12 cellular contexts compared by ENCODE assay signal in the genomic region with DNA sequence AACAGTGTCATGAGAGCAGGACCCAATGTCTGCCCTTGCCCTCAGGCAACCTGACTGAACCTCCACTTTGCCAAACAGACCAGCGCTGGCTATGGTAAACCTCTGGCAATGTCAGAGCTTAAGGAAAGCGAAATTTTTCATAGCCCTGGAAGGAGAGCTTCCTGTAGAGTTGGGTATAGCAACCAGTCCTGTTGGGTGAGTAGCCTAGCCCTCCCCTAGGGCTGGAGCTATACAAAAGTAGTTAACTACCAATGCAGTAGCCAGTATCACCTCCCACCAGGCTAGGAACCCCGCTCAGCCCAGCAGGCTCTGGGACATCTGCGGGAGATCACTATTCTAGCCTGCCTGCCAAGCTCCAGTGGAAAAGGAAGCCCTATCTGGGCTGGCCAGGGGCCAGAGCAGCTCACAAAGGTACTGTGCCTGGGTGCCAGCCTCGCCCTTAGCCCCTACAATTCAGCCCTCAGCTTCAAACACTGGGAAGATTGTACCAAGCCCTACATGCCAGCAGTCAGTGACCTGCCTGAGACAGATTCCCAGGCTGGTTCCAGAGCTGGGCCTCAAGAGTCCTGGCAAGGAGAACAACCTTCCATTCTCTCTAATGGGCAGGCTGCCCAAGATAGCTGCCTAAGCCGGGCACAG. TPM values are rescaled to one million over a fixed set of nuclear protein-coding genes. Genes with fewer than 3 reads are reported as not detected.
DNase-seq lines count a peak whose midpoint lies in the region; ATAC-seq and TF ChIP-seq lines count a peak whose summit lies in the region.
"Had no signal": no experiment of that assay in that cellular context is flagged by ENCODE, and none has a peak within 500 bp of the region (broad histone marks: within the 10 kb centered on the region; RNA-seq: fewer than 3 reads in every experiment).

No MANE protein-coding gene starts in this region.

- POLR2A ChIA-PET in activated CD8-positive, alpha-beta T cell treated with anti-CD3 and anti-CD28 coated beads, Interleukin-2, amount 10 ng/mL, durations not matched to agents 7 days and 5 days (lab: Charles Lee), result no interaction called here
- POLR2A ChIA-PET in activated CD8-positive, alpha-beta T cell treated with anti-CD3 and anti-CD28 coated beads for 36 hours (lab: Charles Lee), result no interaction called here

- DNase-seq in activated CD8-positive, alpha-beta T cell treated with anti-CD3 and anti-CD28 coated beads, Interleukin-2, amount 10 ng/mL, durations not matched to agents 7 days and 5 days, result no peak
- DNase-seq in activated CD8-positive, alpha-beta T cell treated with anti-CD3 and anti-CD28 coated beads for 36 hours, result no peak
- DNase-seq in choroid plexus epithelial cell (ENCODE audit: low read depth), result peak; percentile 40
- DNase-seq in midbrain (lab: John Stamatoyannopoulos, UW), result peak; percentile 20
- peak in 1 of 2 donors; percentile 49 for DNase-seq in upper lobe of left lung
- DNase-seq in activated CD4-positive, alpha-beta T cell treated with anti-CD3 and anti-CD28 coated beads, Interleukin-2, amount 10 ng/mL, durations not matched to agents 24 days and 14 days, result no peak
- no peak for DNase-seq in UCSD-AML1 (lab: John Stamatoyannopoulos, UW; ENCODE audit: unreplicated experiment)
- DNase-seq in SW 1271 (lab: John Stamatoyannopoulos, UW), result no peak
- DNase-seq: DMS79, NCI-H2227 treated with DMSO at 0.1 percent for 48 hours had no signal

- 66 to 83% methylated on average over 3 to 6 of the region's 6 CpGs for WGBS in upper lobe of left lung, 2 donors

- H3K27ac ChIP-seq in upper lobe of left lung, result peak overlapping the region in 3 of 4 donors; percentile 17 to 92 (median 38)
- H3K27ac ChIP-seq: A549 had no signal

- ATAC-seq in activated CD8-positive, alpha-beta T cell treated with anti-CD3 and anti-CD28 coated beads, Interleukin-2, amount 10 ng/mL, durations not matched to agents 7 days and 5 days, result no peak
- ATAC-seq in activated CD8-positive, alpha-beta T cell treated with anti-CD3 and anti-CD28 coated beads for 36 hours, result no peak
- ATAC-seq in upper lobe of left lung (ENCODE audit: low FRiP score in 2 of 2), result no peak
- ATAC-seq: A549 had no signal

- intact Hi-C loops in activated CD8-positive, alpha-beta T cell treated with anti-CD3 and anti-CD28 coated beads for 36 hours (cut with micrococcal nuclease), result no loop called here
- intact Hi-C loops in activated CD4-positive, alpha-beta T cell treated with anti-CD3 and anti-CD28 coated beads, Interleukin-2, amount 10 ng/mL, durations not matched to agents 24 days and 14 days (cut with micrococcal nuclease), result no loop called here

- TF ChIP-seq POLR2A in upper lobe of left lung (IDR thresholded peaks at IDR 0.05), result no peak

- no peak for TF ChIP-seq CTCF in activated CD8-positive, alpha-beta T cell treated with anti-CD3 and anti-CD28 coated beads for 36 hours (IDR thresholded peaks at IDR 0.05)
- no peak for TF ChIP-seq CTCF in choroid plexus epithelial cell (conservative IDR thresholded peaks at IDR 0.05; ENCODE audit: low read depth, low read length)
- no peak for TF ChIP-seq CTCF in upper lobe of left lung (IDR thresholded peaks at IDR 0.05)

- H3K27ac Mint-ChIP-seq in activated CD8-positive, alpha-beta T cell treated with anti-CD3 and anti-CD28 coated beads, Interleukin-2, amount 10 ng/mL, durations not matched to agents 7 days and 5 days, result peak overlapping the region; percentile 23
- no peak overlapping the region for H3K27ac Mint-ChIP-seq in activated CD8-positive, alpha-beta T cell treated with anti-CD3 and anti-CD28 coated beads for 36 hours
- H3K27ac Mint-ChIP-seq in activated CD4-positive, alpha-beta T cell treated with anti-CD3 and anti-CD28 coated beads, Interleukin-2, amount 10 ng/mL, durations not matched to agents 24 days and 14 days, result no peak overlapping the region
- H3K27ac Mint-ChIP-seq: activated T-helper 2 cell treated with anti-CD3 and anti-CD28 coated beads, Interferon-gamma antibody, Interleukin-2, Interleukin-4, amounts not matched to agents 10 μg/mL and 5 μg/mL and 100 μg/mL, durations not matched to agents 14 hours and 24 hours and 36 hours had no signal

- H3K9me3 ChIP-seq in upper lobe of left lung, result no peaks in the 10 kb centered on the region
- H3K9me3 ChIP-seq: A549 had no signal

- peaks cover 3% of the 10 kb centered on the region for H3K27me3 Mint-ChIP-seq in activated CD8-positive, alpha-beta T cell treated with anti-CD3 and anti-CD28 coated beads, Interleukin-2, amount 10 ng/mL, durations not matched to agents 7 days and 5 days (ENCODE audit: low read depth)
- no peaks in the 10 kb centered on the region for H3K27me3 Mint-ChIP-seq in activated CD8-positive, alpha-beta T cell treated with anti-CD3 and anti-CD28 coated beads for 36 hours
- no peaks in the 10 kb centered on the region for H3K27me3 Mint-ChIP-seq in activated CD4-positive, alpha-beta T cell treated with anti-CD3 and anti-CD28 coated beads, Interleukin-2, amount 10 ng/mL, durations not matched to agents 24 days and 14 days

- no peak overlapping the region for H3K4me3 Mint-ChIP-seq in activated CD8-positive, alpha-beta T cell treated with anti-CD3 and anti-CD28 coated beads, Interleukin-2, amount 10 ng/mL, durations not matched to agents 7 days and 5 days
- no peak overlapping the region for H3K4me3 Mint-ChIP-seq in activated CD8-positive, alpha-beta T cell treated with anti-CD3 and anti-CD28 coated beads for 36 hours
- H3K4me3 Mint-ChIP-seq in activated CD4-positive, alpha-beta T cell treated with anti-CD3 and anti-CD28 coated beads, Interleukin-2, amount 10 ng/mL, durations not matched to agents 24 days and 14 days, result no peak overlapping the region

- TF ChIP-seq EP300 in upper lobe of left lung (IDR thresholded peaks at IDR 0.05), result no peak

- H3K4me3 ChIP-seq in choroid plexus epithelial cell (ENCODE audit: low read depth, low read length), result no peak overlapping the region
- H3K4me3 ChIP-seq in upper lobe of left lung, result no peak overlapping the region
- H3K4me3 ChIP-seq: A549 had no signal

- CTCF ChIA-PET in activated CD8-positive, alpha-beta T cell treated with anti-CD3 and anti-CD28 coated beads, Interleukin-2, amount 10 ng/mL, durations not matched to agents 7 days and 5 days (lab: Charles Lee), result interaction anchor here (1.2 to 1.9 kb wide), 5 partner anchors 8 to 338 kb away, joined by 3 to 12 read pairs (median 3); partner anchors contain the start of genes DNTTIP1 and WFDC3
- CTCF ChIA-PET in activated CD8-positive, alpha-beta T cell treated with anti-CD3 and anti-CD28 coated beads for 36 hours (lab: Charles Lee), result interaction anchor here (1.0 to 1.3 kb wide), 2 partner anchors 12 to 15 kb away, joined by 4 to 8 read pairs; no protein-coding TSS in a partner anchor

- H3K36me3 Mint-ChIP-seq in activated CD8-positive, alpha-beta T cell treated with anti-CD3 and anti-CD28 coated beads, Interleukin-2, amount 10 ng/mL, durations not matched to agents 7 days and 5 days (ENCODE audit: low read depth), result no peaks in the 10 kb centered on the region
- H3K36me3 Mint-ChIP-seq in activated CD8-positive, alpha-beta T cell treated with anti-CD3 and anti-CD28 coated beads for 36 hours (ENCODE audit: low read depth), result no peaks in the 10 kb centered on the region
- no peaks in the 10 kb centered on the region for H3K36me3 Mint-ChIP-seq in activated CD4-positive, alpha-beta T cell treated with anti-CD3 and anti-CD28 coated beads, Interleukin-2, amount 10 ng/mL, durations not matched to agents 24 days and 14 days (ENCODE audit: low read depth)

- peaks cover 20 to 51% (median 26%) of the 10 kb centered on the region in 4 donors for H3K4me1 ChIP-seq in upper lobe of left lung

- peaks cover 32% of the 10 kb centered on the region for H3K4me1 Mint-ChIP-seq in activated CD8-positive, alpha-beta T cell treated with anti-CD3 and anti-CD28 coated beads, Interleukin-2, amount 10 ng/mL, durations not matched to agents 7 days and 5 days (ENCODE audit: low read depth)
- H3K4me1 Mint-ChIP-seq in activated CD8-positive, alpha-beta T cell treated with anti-CD3 and anti-CD28 coated beads for 36 hours (ENCODE audit: low read depth), result peaks cover 6% of the 10 kb centered on the region
- H3K4me1 Mint-ChIP-seq in activated CD4-positive, alpha-beta T cell treated with anti-CD3 and anti-CD28 coated beads, Interleukin-2, amount 10 ng/mL, durations not matched to agents 24 days and 14 days, result peaks cover 28% of the 10 kb centered on the region

- no peaks in the 10 kb centered on the region for H3K9me3 Mint-ChIP-seq in activated CD8-positive, alpha-beta T cell treated with anti-CD3 and anti-CD28 coated beads, Interleukin-2, amount 10 ng/mL, durations not matched to agents 7 days and 5 days (ENCODE audit: insufficient read depth)
- no peaks in the 10 kb centered on the region for H3K9me3 Mint-ChIP-seq in activated CD8-positive, alpha-beta T cell treated with anti-CD3 and anti-CD28 coated beads for 36 hours
- no peaks in the 10 kb centered on the region for H3K9me3 Mint-ChIP-seq in activated CD4-positive, alpha-beta T cell treated with anti-CD3 and anti-CD28 coated beads, Interleukin-2, amount 10 ng/mL, durations not matched to agents 24 days and 14 days
- H3K9me3 Mint-ChIP-seq: activated T-helper 2 cell treated with anti-CD3 and anti-CD28 coated beads, Interferon-gamma antibody, Interleukin-2, Interleukin-4, amounts not matched to agents 10 μg/mL and 5 μg/mL and 100 μg/mL, durations not matched to agents 14 hours and 24 hours and 36 hours had no signal

- no peaks in the 10 kb centered on the region for H3K27me3 ChIP-seq in upper lobe of left lung

- no peaks in the 10 kb centered on the region for H3K36me3 ChIP-seq in upper lobe of left lung

RNA-seq across cellular contexts. Expression of gene WFDC3, which starts 7.9 kb away (rescaled TPM):
- not detected for total RNA-seq in activated CD8-positive, alpha-beta T cell treated with anti-CD3 and anti-CD28 coated beads, Interleukin-2, amount 10 ng/mL, durations not matched to agents 7 days and 5 days
- total RNA-seq in activated CD8-positive, alpha-beta T cell treated with anti-CD3 and anti-CD28 coated beads for 36 hours, result under 1 TPM in 1 of 2 experiments, not detected in 1; 0.54 TPM
- total RNA-seq in upper lobe of left lung, result 1 to 10 TPM in 4 of 6 donors, under 1 TPM in 1, not detected in 1; 1.00 to 7.1 (median 2.4) TPM
- total RNA-seq in activated CD4-positive, alpha-beta T cell treated with anti-CD3 and anti-CD28 coated beads, Interleukin-2, amount 10 ng/mL, durations not matched to agents 24 days and 14 days, result not detected in 2 replicates
- total RNA-seq: activated T-helper 2 cell treated with anti-CD3 and anti-CD28 coated beads, Interferon-gamma antibody, Interleukin-2, Interleukin-4, amounts not matched to agents 10 μg/mL and 5 μg/mL and 100 μg/mL, durations not matched to agents 14 hours and 24 hours and 36 hours had no signal

RNA-seq across cellular contexts. Expression of gene DNTTIP1, which starts 8.0 kb away (rescaled TPM):
- 10 to 100 TPM; 34.7 to 34.8 TPM for total RNA-seq in activated CD8-positive, alpha-beta T cell treated with anti-CD3 and anti-CD28 coated beads, Interleukin-2, amount 10 ng/mL, durations not matched to agents 7 days and 5 days
- 10 to 100 TPM; 25.3 to 27.1 TPM for total RNA-seq in activated CD8-positive, alpha-beta T cell treated with anti-CD3 and anti-CD28 coated beads for 36 hours
- 10 to 100 TPM; 36.8 to 61.8 (median 46.5) TPM for total RNA-seq in upper lobe of left lung
- total RNA-seq in activated CD4-positive, alpha-beta T cell treated with anti-CD3 and anti-CD28 coated beads, Interleukin-2, amount 10 ng/mL, durations not matched to agents 24 days and 14 days, result 31.9 and 35.3 TPM in 2 replicates

RNA-seq across cellular contexts. Expression of gene UBE2C, which starts 28.7 kb away (rescaled TPM):
- total RNA-seq in activated CD8-positive, alpha-beta T cell treated with anti-CD3 and anti-CD28 coated beads, Interleukin-2, amount 10 ng/mL, durations not matched to agents 7 days and 5 days, result 100 to 1,000 TPM; 251 to 261 TPM
- 100 to 1,000 TPM; 149 to 151 TPM for total RNA-seq in activated CD8-positive, alpha-beta T cell treated with anti-CD3 and anti-CD28 coated beads for 36 hours
- total RNA-seq in upper lobe of left lung, result 10 to 100 TPM in 1 of 6 donors, 1 to 10 TPM in 3, not detected in 2; 1.1 to 12.5 (median 3.5) TPM
- total RNA-seq in activated CD4-positive, alpha-beta T cell treated with anti-CD3 and anti-CD28 coated beads, Interleukin-2, amount 10 ng/mL, durations not matched to agents 24 days and 14 days, result 113 and 115 TPM in 2 replicates

RNA-seq across cellular contexts. Expression of gene TNNC2, which starts 43.3 kb away (rescaled TPM):
- not detected for total RNA-seq in activated CD8-positive, alpha-beta T cell treated with anti-CD3 and anti-CD28 coated beads, Interleukin-2, amount 10 ng/mL, durations not matched to agents 7 days and 5 days
- not detected for total RNA-seq in activated CD8-positive, alpha-beta T cell treated with anti-CD3 and anti-CD28 coated beads for 36 hours
- 1 to 10 TPM in 1 of 6 donors, under 1 TPM in 2, not detected in 3; 0.37 to 1.1 (median 0.80) TPM for total RNA-seq in upper lobe of left lung
- not detected in 2 replicates for total RNA-seq in activated CD4-positive, alpha-beta T cell treated with anti-CD3 and anti-CD28 coated beads, Interleukin-2, amount 10 ng/mL, durations not matched to agents 24 days and 14 days
- total RNA-seq: activated T-helper 2 cell treated with anti-CD3 and anti-CD28 coated beads, Interferon-gamma antibody, Interleukin-2, Interleukin-4, amounts not matched to agents 10 μg/mL and 5 μg/mL and 100 μg/mL, durations not matched to agents 14 hours and 24 hours and 36 hours had no signal

RNA-seq across cellular contexts. Expression of gene SNX21, which starts 49.8 kb away (rescaled TPM):
- 1 to 10 TPM; 1.6 to 1.7 TPM for total RNA-seq in activated CD8-positive, alpha-beta T cell treated with anti-CD3 and anti-CD28 coated beads, Interleukin-2, amount 10 ng/mL, durations not matched to agents 7 days and 5 days
- 1 to 10 TPM; 1.4 to 1.7 TPM for total RNA-seq in activated CD8-positive, alpha-beta T cell treated with anti-CD3 and anti-CD28 coated beads for 36 hours
- 100 to 1,000 TPM in 1 of 6 donors, 10 to 100 TPM in 5; 23.9 to 117 (median 52.9) TPM for total RNA-seq in upper lobe of left lung
- 0.47 and 0.89 TPM in 2 replicates for total RNA-seq in activated CD4-positive, alpha-beta T cell treated with anti-CD3 and anti-CD28 coated beads, Interleukin-2, amount 10 ng/mL, durations not matched to agents 24 days and 14 days

Comparison
In these comparisons a context has a peak if more than half of its experiments do, and no peak if none do; other contexts are left out.
1. DNase-seq: peak in choroid plexus epithelial cell (single experiment) and midbrain (single experiment); none in activated CD8-positive, alpha-beta T cell treated with anti-CD3 and anti-CD28 coated beads, Interleukin-2, amount 10 ng/mL, durations not matched to agents 7 days and 5 days (single experiment), activated CD8-positive, alpha-beta T cell treated with anti-CD3 and anti-CD28 coated beads for 36 hours (single experiment), activated CD4-positive, alpha-beta T cell treated with anti-CD3 and anti-CD28 coated beads, Interleukin-2, amount 10 ng/mL, durations not matched to agents 24 days and 14 days (single experiment), UCSD-AML1 (single experiment) and SW 1271 (0 of 2).